17 cellular contexts compared by ENCODE assay signal in the genomic region with DNA sequence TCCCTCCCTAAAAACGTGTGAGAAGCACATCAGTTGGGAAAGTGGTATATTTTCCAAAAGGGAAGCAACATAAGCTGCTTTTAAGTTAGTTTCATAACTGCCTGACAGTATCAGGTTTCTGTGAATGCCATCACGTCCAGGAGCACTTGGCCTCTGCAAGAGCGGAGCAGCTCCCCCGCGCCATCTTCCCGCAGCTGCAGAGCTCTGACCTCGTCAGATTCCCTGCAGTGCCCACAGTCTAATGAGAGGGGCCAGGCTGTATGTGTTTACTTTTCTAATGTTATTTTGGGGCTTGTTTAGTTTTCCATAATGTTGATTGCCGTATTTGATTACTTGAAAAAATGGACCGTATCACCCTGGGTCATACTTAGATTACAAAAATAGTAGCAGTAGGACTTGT.
"Had no signal": no experiment of that assay in that cellular context is flagged by ENCODE, and none has a peak within 500 bp of the region (broad histone marks: within the 10 kb centered on the region; RNA-seq: fewer than 3 reads in every experiment).

No MANE protein-coding gene starts in this region.

- ATAC-seq: activated CD8-positive, alpha-beta T cell treated with anti-CD3 and anti-CD28 coated beads, Interleukin-2, amount 10 ng/mL, durations not matched to agents 7 days and 5 days; activated naive CD8-positive, alpha-beta T cell treated with anti-CD3 and anti-CD28 coated beads, Interleukin-2, amount 50 U/mL, for 24 hours; left ventricle myocardium superior; right cardiac atrium; stimulated activated naive B cell treated with anti-CD40 and anti-IgM and Interleukin-4, amounts not matched to agents 10 μg/mL and 1 μg/mL and 100 μg/mL, for 72 hours had no signal

- H3K27me3 ChIP-seq: colonic mucosa, esophagus squamous epithelium, gastrocnemius medialis had no signal

- H3K27ac ChIP-seq: colonic mucosa, esophagus squamous epithelium, gastrocnemius medialis, WERI-Rb-1 had no signal

- H3K9me3 ChIP-seq: colonic mucosa, esophagus squamous epithelium, gastrocnemius medialis had no signal

- H3K4me3 ChIP-seq: colonic mucosa, esophagus squamous epithelium, gastrocnemius medialis had no signal

- FAIRE-seq: astrocyte, kidney had no signal

- H3K4me1 ChIP-seq: colonic mucosa had no signal

- H3K36me3 ChIP-seq: colonic mucosa, WERI-Rb-1 had no signal

- DNase-seq: activated CD4-positive, alpha-beta T cell treated with anti-CD3 and anti-CD28 coated beads for 4 hours; activated CD8-positive, alpha-beta memory T cell treated with anti-CD3 and anti-CD28 coated beads, Interleukin-2, amount 50 U/mL, for 48 hours; activated CD8-positive, alpha-beta T cell treated with anti-CD3 and anti-CD28 coated beads, Interleukin-2, amount 10 ng/mL, durations not matched to agents 7 days and 5 days; activated naive CD8-positive, alpha-beta T cell treated with anti-CD3 and anti-CD28 coated beads, Interleukin-2, amount 50 U/mL, for 24 hours; colonic mucosa; esophagus squamous epithelium; gastrocnemius medialis; kidney; left ventricle myocardium superior; mesendoderm; stimulated activated CD4-positive, alpha-beta T cell treated with anti-CD3 and anti-CD28 coated beads, Interleukin-2, amount 100 ng/mL, for 24 hours; stimulated activated naive B cell treated with anti-CD40 and anti-IgM and Interleukin-4, amounts not matched to agents 10 μg/mL and 1 μg/mL and 100 μg/mL, for 72 hours; T-helper 9 cell; trophoblast cell; WERI-Rb-1 had no signal
